ENCODE assay signal across 8 cellular contexts in the genomic region with DNA sequence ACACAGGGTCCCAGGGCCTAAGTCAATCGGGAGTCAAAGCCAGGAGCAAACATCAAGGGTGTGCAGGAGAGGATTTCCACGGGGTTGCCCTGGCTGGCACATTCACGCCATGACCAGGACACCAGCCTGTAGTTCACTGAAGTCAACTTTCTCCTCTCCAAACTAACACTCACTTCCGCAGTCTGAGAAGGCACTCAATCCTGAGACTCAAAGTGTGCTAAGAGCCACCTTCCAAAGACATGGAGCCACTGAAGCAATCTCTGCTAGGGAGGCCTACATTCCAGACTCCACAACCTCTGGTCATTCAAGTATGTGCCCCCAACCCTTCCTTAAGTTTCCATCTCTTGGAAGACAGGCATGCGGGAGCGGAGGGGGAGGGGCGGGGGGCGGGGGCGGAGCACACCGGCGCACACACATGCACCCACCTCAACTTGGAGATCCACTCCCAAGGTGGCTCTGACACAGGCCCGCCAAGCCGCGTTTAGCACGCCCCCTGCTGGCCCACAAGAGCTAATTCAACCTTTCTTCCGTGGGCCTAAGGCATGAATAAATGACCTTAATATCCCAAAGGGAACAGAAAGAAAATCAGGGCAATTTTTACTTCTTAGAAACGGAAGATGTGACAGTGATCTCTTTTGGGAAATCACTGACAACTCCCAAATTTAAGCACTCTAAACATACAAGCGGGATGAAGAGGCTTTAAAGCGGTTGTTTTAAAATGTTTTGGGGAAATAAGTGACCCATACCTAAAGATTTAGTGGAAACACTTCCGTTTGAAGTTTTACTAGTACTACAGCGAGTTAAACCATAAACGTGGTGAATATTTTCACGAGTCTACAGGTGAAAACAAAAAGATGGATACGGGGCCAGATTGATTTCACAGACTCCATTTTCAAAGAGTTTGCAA. TPM values are rescaled to one million over a fixed set of nuclear protein-coding genes. Genes with fewer than 3 reads are reported as not detected.
DNase-seq lines count a peak whose midpoint lies in the region; ATAC-seq, FAIRE-seq and TF ChIP-seq lines count a peak whose summit lies in the region.

No MANE protein-coding gene starts in this region.

- H3K4me3 Mint-ChIP-seq in activated T-helper 2 cell treated with anti-CD3 and anti-CD28 coated beads, Interferon-gamma antibody, Interleukin-2, Interleukin-4, amounts not matched to agents 10 μg/mL and 5 μg/mL and 100 μg/mL, durations not matched to agents 14 hours and 24 hours and 36 hours (ENCODE audit: low read depth) = peak overlapping the region; percentile 10

- no peaks in the 10 kb centered on the region for H3K9me3 Mint-ChIP-seq in activated T-helper 2 cell treated with anti-CD3 and anti-CD28 coated beads, Interferon-gamma antibody, Interleukin-2, Interleukin-4, amounts not matched to agents 10 μg/mL and 5 μg/mL and 100 μg/mL, durations not matched to agents 14 hours and 24 hours and 36 hours

- POLR2A ChIA-PET in PC-9 (lab: Charles Lee; ENCODE audit: unreplicated experiment) = no interaction called here

- peaks cover 33% of the 10 kb centered on the region for H3K27me3 Mint-ChIP-seq in activated T-helper 2 cell treated with anti-CD3 and anti-CD28 coated beads, Interferon-gamma antibody, Interleukin-2, Interleukin-4, amounts not matched to agents 10 μg/mL and 5 μg/mL and 100 μg/mL, durations not matched to agents 14 hours and 24 hours and 36 hours (ENCODE audit: low read depth)

- no peaks in the 10 kb centered on the region for H4K20me1 ChIP-seq in PC-9 (ENCODE audit: insufficient read depth)

- H3F3A ChIP-seq in PC-9 (ENCODE audit: insufficient read depth, low read depth) = no peaks in the 10 kb centered on the region

- H3K36me3 ChIP-seq in PC-9 (ENCODE audit: low read depth) (no peaks in the 10 kb centered on the region), pancreas (no peaks in the 10 kb centered on the region)

- H3K9me3 ChIP-seq in PC-9 (ENCODE audit: insufficient read depth, low read depth) = no peaks in the 10 kb centered on the region
- H3K9me3 ChIP-seq in pancreas = no peaks in the 10 kb centered on the region

- no peak overlapping the region for H3K27ac Mint-ChIP-seq in activated T-helper 2 cell treated with anti-CD3 and anti-CD28 coated beads, Interferon-gamma antibody, Interleukin-2, Interleukin-4, amounts not matched to agents 10 μg/mL and 5 μg/mL and 100 μg/mL, durations not matched to agents 14 hours and 24 hours and 36 hours

- H3K4me3 ChIP-seq in PC-9 = no peak overlapping the region
- no peak overlapping the region for H3K4me3 ChIP-seq in pancreas

- no peaks in the 10 kb centered on the region for H3K9me2 ChIP-seq in PC-9 (ENCODE audit: insufficient read depth)

- BruUV-seq in PC-9 (replicated peaks; lab: Mats Ljungman, UMichigan) = no TSS peak

- peaks cover 10% of the 10 kb centered on the region for H3K4me1 Mint-ChIP-seq in activated T-helper 2 cell treated with anti-CD3 and anti-CD28 coated beads, Interferon-gamma antibody, Interleukin-2, Interleukin-4, amounts not matched to agents 10 μg/mL and 5 μg/mL and 100 μg/mL, durations not matched to agents 14 hours and 24 hours and 36 hours (ENCODE audit: low read depth)

- no peaks in the 10 kb centered on the region for H3K36me3 Mint-ChIP-seq in activated T-helper 2 cell treated with anti-CD3 and anti-CD28 coated beads, Interferon-gamma antibody, Interleukin-2, Interleukin-4, amounts not matched to agents 10 μg/mL and 5 μg/mL and 100 μg/mL, durations not matched to agents 14 hours and 24 hours and 36 hours (ENCODE audit: low read depth)

- no peak overlapping the region for H3K4me2 ChIP-seq in PC-9

- H2AFZ ChIP-seq in PC-9 = no peak overlapping the region

- H3K4me1 ChIP-seq in PC-9 (replicated peaks; ENCODE audit: insufficient read depth) (no peaks in the 10 kb centered on the region), pancreas (peaks cover 0 to 3% (median 0%) of the 10 kb centered on the region in 3 donors)

- CTCF ChIA-PET in PC-9 (lab: Charles Lee) = no interaction called here

- intact Hi-C loops in PC-9 (cut with micrococcal nuclease; ENCODE audit: unreplicated experiment) (no loop called here), pancreas (cut with DNase I) (no loop called here)
- intact Hi-C loops in activated T-helper 2 cell treated with anti-CD3 and anti-CD28 coated beads, Interferon-gamma antibody, Interleukin-2, Interleukin-4, amounts not matched to agents 10 μg/mL and 5 μg/mL and 100 μg/mL, durations not matched to agents 14 hours and 24 hours and 36 hours (cut with micrococcal nuclease) = no loop called here

- no peak for FAIRE-seq in pancreas (lab: Jason Lieb, UNC)

- no peaks in the 10 kb centered on the region for H3K27me3 ChIP-seq in PC-9 (ENCODE audit: insufficient read depth, low read depth)
- no peaks in the 10 kb centered on the region for H3K27me3 ChIP-seq in pancreas

- H3K27ac ChIP-seq in PC-9 (no peak overlapping the region), pancreas (no peak overlapping the region)

- TF ChIP-seq CTCF in PC-9 (conservative IDR thresholded peaks at IDR 0.05) (peak; percentile 67), pancreas (IDR thresholded peaks at IDR 0.05) (peak; percentile 47 to 87 (median 78))

- in situ Hi-C loops in Caki2 (cut with HindIII; ENCODE audit: low pct_unique_long_range_greater_than_20kb, low sequenced_read_pairs) = no loop called here

- DNase-seq in Caki2 (ENCODE audit: low read depth) (peak; percentile 21), HuH-7 (ENCODE audit: low spot score) (peak; percentile 58), PC-9 (peak in 1 of 2 experiments; percentile 8), foreskin melanocyte (peak; percentile 27), pancreas (peak; percentile 35 to 86 (median 54))
- peak; percentile 45 for DNase-seq in activated T-helper 2 cell treated with anti-CD3 and anti-CD28 coated beads, Interferon-gamma antibody, Interleukin-2, Interleukin-4, amounts not matched to agents 10 μg/mL and 5 μg/mL and 100 μg/mL, durations not matched to agents 14 hours and 24 hours and 36 hours (ENCODE audit: low spot score)

- 28 to 29% methylated on average over 24 of the region's 24 CpGs for WGBS in pancreas, 2 donors

- H3K79me2 ChIP-seq in PC-9 (ENCODE audit: low read depth) = no peaks in the 10 kb centered on the region

- ATAC-seq in pancreas (peak in 3 of 4 donors; percentile 37 to 60 (median 55)), HG03159 (IDR thresholded peaks at IDR 0.05; ENCODE audit: unreplicated experiment) (no peak), GM19023 (IDR thresholded peaks at IDR 0.05; ENCODE audit: unreplicated experiment) (no peak)

RNA-seq across cellular contexts. Expression of gene OTUD7A, which starts 2.7 kb away (rescaled TPM):
- total RNA-seq in Caki2 (2014; rRNA removed; shearing (Covaris generic); ENCODE audit: low replicate concordance) = 0.12 TPM in 1 of 2 replicates, not detected in the other
- 0.41 TPM in 1 of 2 replicates, not detected in the other for total RNA-seq in PC-9 (2021)
- total RNA-seq in activated T-helper 2 cell treated with anti-CD3 and anti-CD28 coated beads, Interferon-gamma antibody, Interleukin-2, Interleukin-4, amounts not matched to agents 10 μg/mL and 5 μg/mL and 100 μg/mL, durations not matched to agents 14 hours and 24 hours and 36 hours = 3.7 TPM in 2 replicates
- 1 to 10 TPM in 5 of 6 donors, under 1 TPM in 1; 0.83 to 2.6 (median 2.0) TPM for total RNA-seq in pancreas
- polyA plus RNA-seq in pancreas = 1 to 10 TPM; 1.1 to 1.9 TPM

Comparison
In these comparisons a context has a peak if more than half of its experiments do, and no peak if none do; other contexts are left out.
1. ATAC-seq: peak in pancreas (3 of 4); none in HG03159 (single experiment) and GM19023 (single experiment).